ENCODE assay signal across 11 cellular contexts in genomic region chr11:35087648-35088047, GRCh38. TPM values are rescaled to one million over a fixed set of nuclear protein-coding genes. Genes with fewer than 3 reads are reported as not detected.
DNase-seq lines count a peak whose midpoint lies in the region; ATAC-seq and TF ChIP-seq lines count a peak whose summit lies in the region.
"Had no signal": no experiment of that assay in that cellular context is flagged by ENCODE, and none has a peak within 500 bp of the region (broad histone marks: within the 10 kb centered on the region; RNA-seq: fewer than 3 reads in every experiment).

No MANE protein-coding gene starts in this region.

- peak overlapping the region; percentile 30 to 78 (median 53) for H3K4me2 ChIP-seq in BLaER1 treated with 17β-estradiol and CSF1 and Interleukin-3, amounts not matched to agents 10 nM and 100 nM

- DNase-seq in HCEC 1CT, result peak; percentile 45
- DNase-seq in amniotic epithelial cell (ENCODE audit: low read depth), result peak; percentile 71
- peak in 1 of 3 donors; percentile 44 for DNase-seq in mucosa of descending colon
- DNase-seq in activated gamma-delta T cell (lab: John Stamatoyannopoulos, UW), result no peak
- DNase-seq in NK-92 (lab: John Stamatoyannopoulos, UW; ENCODE audit: unreplicated experiment), result no peak
- DNase-seq: activated effector memory CD4-positive, alpha-beta T cell treated with Interleukin-2 at 50 U/mL for 16 hours; NCI-H1694 treated with DMSO at 0.1 percent for 48 hours; stimulated activated CD4-positive, alpha-beta T cell treated with anti-CD3 and anti-CD28 coated beads, Interleukin-2, amount 100 ng/mL, for 24 hours had no signal

- no peak overlapping the region for H3K9ac ChIP-seq in BLaER1 treated with 17β-estradiol and CSF1 and Interleukin-3, amounts not matched to agents 10 nM and 100 nM

- intact Hi-C loops in mucosa of descending colon (cut with DNase I, micrococcal nuclease), result no loop called here

- no peaks in the 10 kb centered on the region for H4K20me1 ChIP-seq in BLaER1 treated with 17β-estradiol and CSF1 and Interleukin-3, amounts not matched to agents 10 nM and 100 nM

- H3K36me3 ChIP-seq in BLaER1 treated with 17β-estradiol and CSF1 and Interleukin-3, amounts not matched to agents 10 nM and 100 nM, result peaks cover 0 to 20% (median 5%) of the 10 kb centered on the region in 11 experiments; a peak in 12 of 22 replicates
- no peaks in the 10 kb centered on the region for H3K36me3 ChIP-seq in mucosa of descending colon (ENCODE audit: low read depth)

- peaks cover 51 to 75% (median 61%) of the 10 kb centered on the region in 10 experiments for H3K4me1 ChIP-seq in BLaER1 treated with 17β-estradiol and CSF1 and Interleukin-3, amounts not matched to agents 10 nM and 100 nM
- H3K4me1 ChIP-seq in mucosa of descending colon (ENCODE audit: low read depth), result peaks cover 3% of the 10 kb centered on the region

- H3K4me3 ChIP-seq in BLaER1 treated with 17β-estradiol and CSF1 and Interleukin-3, amounts not matched to agents 10 nM and 100 nM, result no peak overlapping the region
- no peak overlapping the region for H3K4me3 ChIP-seq in mucosa of descending colon

- no peaks in the 10 kb centered on the region for H3K27me3 ChIP-seq in BLaER1 treated with 17β-estradiol and CSF1 and Interleukin-3, amounts not matched to agents 10 nM and 100 nM

- TF ChIP-seq CTCF in mucosa of descending colon (IDR thresholded peaks at IDR 0.05), result no peak

- peaks cover 0 to 49% (median 19%) of the 10 kb centered on the region in 11 experiments; a peak in 16 of 22 replicates for H3K9me3 ChIP-seq in BLaER1 treated with 17β-estradiol and CSF1 and Interleukin-3, amounts not matched to agents 10 nM and 100 nM (replicated peaks in 1 of 11)
- no peaks in the 10 kb centered on the region for H3K9me3 ChIP-seq in mucosa of descending colon

- H3K27ac ChIP-seq in BLaER1 treated with 17β-estradiol and CSF1 and Interleukin-3, amounts not matched to agents 10 nM and 100 nM, result peak overlapping the region; percentile 7 to 59 (median 35); a peak in 19 of 22 replicates

- ATAC-seq in mucosa of descending colon, result peak; percentile 27
- ATAC-seq in HG02759 (IDR thresholded peaks at IDR 0.05; ENCODE audit: unreplicated experiment), result no peak
- no peak for ATAC-seq in HG02884 (IDR thresholded peaks at IDR 0.05; ENCODE audit: unreplicated experiment)

RNA-seq across cellular contexts. Expression of gene CD44, which starts 51.3 kb away (rescaled TPM):
- 100 to 1,000 TPM; 105 to 154 (median 136) TPM for total RNA-seq in mucosa of descending colon

Comparison
In these comparisons a context has a peak if more than half of its experiments do, and no peak if none do; other contexts are left out.
1. DNase-seq: peak in HCEC 1CT (single experiment) and amniotic epithelial cell (single experiment); none in activated gamma-delta T cell (single experiment) and NK-92 (single experiment).